9 cellular contexts compared by ENCODE assay signal in genomic region chr11:96188625-96189006, GRCh38.
DNase-seq lines count a peak whose midpoint lies in the region; ATAC-seq, FAIRE-seq and TF ChIP-seq lines count a peak whose summit lies in the region.
"Had no signal": no experiment of that assay in that cellular context is flagged by ENCODE, and none has a peak within 500 bp of the region (broad histone marks: within the 10 kb centered on the region; RNA-seq: fewer than 3 reads in every experiment).

No MANE protein-coding gene starts in this region.

- H3F3A ChIP-seq in neural progenitor cell (ENCODE audit: low read depth), result no peaks in the 10 kb centered on the region

- H3K36me3 Mint-ChIP-seq in neural progenitor cell, result peaks cover 5% of the 10 kb centered on the region

- ATAC-seq in DND-41 (ENCODE audit: insufficient read depth, low read depth) (peak; percentile 77; the same call in 2 of the 3 replicates), GM21515 (IDR thresholded peaks at IDR 0.05; ENCODE audit: unreplicated experiment) (peak; percentile 50)

- H3K79me2 ChIP-seq in DND-41 (ENCODE audit: insufficient read depth, low read length) (no peaks in the 10 kb centered on the region), neural progenitor cell (ENCODE audit: low read depth) (no peaks in the 10 kb centered on the region)

- no peaks in the 10 kb centered on the region for H3K27me3 Mint-ChIP-seq in neural progenitor cell (ENCODE audit: insufficient read depth, low read depth)

- intact Hi-C loops in breast epithelium (cut with DNase I; ENCODE audit: low total_unique reads), result no loop called here
- intact Hi-C loops in lower leg skin (cut with DNase I; ENCODE audit: low total_unique reads), result no loop called here
- intact Hi-C loops in kidney (cut with DNase I), result no loop called here

- WGBS in lower leg skin, 2 donors, result 3 to 4% methylated on average over 1 of the region's 1 CpG

- H3K4me3 ChIP-seq in DND-41 (ENCODE audit: low read depth in 1 of 2, low read length in 2 of 2) (no peak overlapping the region), breast epithelium (no peak overlapping the region), neural progenitor cell (no peak overlapping the region), lower leg skin (ENCODE audit: low read depth, poor library complexity, severe bottlenecking) (no peak overlapping the region), kidney (ENCODE audit: low read length in 2 of 2) (no peak overlapping the region)

- H3K27ac Mint-ChIP-seq in neural progenitor cell, result peak overlapping the region; percentile 18

- H3K27me3 ChIP-seq in DND-41 (ENCODE audit: insufficient read depth, low read length, poor library complexity) (no peaks in the 10 kb centered on the region), breast epithelium (no peaks in the 10 kb centered on the region), neural progenitor cell (no peaks in the 10 kb centered on the region)

- no peak overlapping the region for H3K4me2 ChIP-seq in DND-41 (ENCODE audit: insufficient read depth, low read length)
- H3K4me2 ChIP-seq in neural progenitor cell, result no peak overlapping the region

- no peak for FAIRE-seq in kidney (lab: Jason Lieb, UNC)
- FAIRE-seq: frontal cortex had no signal

- H3K4me3 Mint-ChIP-seq in neural progenitor cell, result no peak overlapping the region

- H3K27ac ChIP-seq in DND-41 (ENCODE audit: low read length), result 0 out of 2 replicates have a peak overlapping the region, but pooled peaks have one; percentile 32
- peak overlapping the region; percentile 82 to 87 for H3K27ac ChIP-seq in breast epithelium
- H3K27ac ChIP-seq in neural progenitor cell, result no peak overlapping the region
- H3K27ac ChIP-seq in kidney (ENCODE audit: low read depth in 2 of 2, low read length in 2 of 2), result no peak overlapping the region

- peaks cover 15% of the 10 kb centered on the region for H3K4me1 ChIP-seq in DND-41 (ENCODE audit: insufficient read depth, low read length)
- peaks cover 0 to 11% of the 10 kb centered on the region in 2 donors for H3K4me1 ChIP-seq in breast epithelium
- peaks cover 2% of the 10 kb centered on the region for H3K4me1 ChIP-seq in neural progenitor cell
- peaks cover 2 to 12% of the 10 kb centered on the region in 2 donors for H3K4me1 ChIP-seq in kidney (ENCODE audit: control insufficient read depth in 1 of 2, insufficient read depth in 1 of 2, low read depth in 1 of 2, low read length in 2 of 2)

- DNase-seq in DND-41, result no peak
- DNase-seq in M059J (ENCODE audit: low read depth), result peak; percentile 59
- no peak for DNase-seq in breast epithelium (ENCODE audit: low spot score in 2 of 2)
- no peak for DNase-seq in neural progenitor cell (ENCODE audit: low spot score)
- no peak for DNase-seq in NCI-H526 (lab: John Stamatoyannopoulos, UW)
- no peak for DNase-seq in lower leg skin (ENCODE audit: low spot score in 2 of 2)
- no peak for DNase-seq in kidney

- TF ChIP-seq POLR2A in breast epithelium (IDR thresholded peaks at IDR 0.05) (no peak), lower leg skin (IDR thresholded peaks at IDR 0.05) (no peak)

- H3K36me3 ChIP-seq in DND-41 (ENCODE audit: insufficient read depth, low read length) (no peaks in the 10 kb centered on the region), breast epithelium (no peaks in the 10 kb centered on the region), neural progenitor cell (no peaks in the 10 kb centered on the region), kidney (ENCODE audit: control insufficient read depth in 1 of 2, insufficient read depth in 2 of 2, low read length in 2 of 2) (no peaks in the 10 kb centered on the region)

- peaks cover 22% of the 10 kb centered on the region for H3K4me1 Mint-ChIP-seq in neural progenitor cell

- H2AFZ ChIP-seq in DND-41 (ENCODE audit: low read depth, low read length), result no peak overlapping the region
- H2AFZ ChIP-seq in neural progenitor cell (replicated peaks), result no peak overlapping the region

- H3K9ac ChIP-seq in DND-41 (ENCODE audit: low read depth, low read length), result no peak overlapping the region
- no peak overlapping the region for H3K9ac ChIP-seq in neural progenitor cell
- H3K9ac ChIP-seq in kidney (ENCODE audit: low read length in 2 of 2), result no peak overlapping the region

- peaks cover 3% of the 10 kb centered on the region for H3K9me3 Mint-ChIP-seq in neural progenitor cell

- no peak for TF ChIP-seq CTCF in DND-41 (IDR thresholded peaks at IDR 0.05; ENCODE audit: borderline replicate concordance, extremely low read depth, low read length, poor library complexity, severe bottlenecking)
- no peak for TF ChIP-seq CTCF in breast epithelium (IDR thresholded peaks at IDR 0.05)
- TF ChIP-seq CTCF in neural progenitor cell (IDR thresholded peaks at IDR 0.05), result no peak
- no peak for TF ChIP-seq CTCF in lower leg skin (IDR thresholded peaks at IDR 0.05)
- no peak for TF ChIP-seq CTCF in kidney (IDR thresholded peaks at IDR 0.05; ENCODE audit: borderline replicate concordance, extremely low read depth, insufficient read depth)

- no peaks in the 10 kb centered on the region for H4K20me1 ChIP-seq in DND-41 (ENCODE audit: insufficient read depth, low read length)
- no peaks in the 10 kb centered on the region for H4K20me1 ChIP-seq in neural progenitor cell (ENCODE audit: low read depth)

- H3K9me3 ChIP-seq in DND-41 (ENCODE audit: insufficient read depth, low read length, severe bottlenecking) (no peaks in the 10 kb centered on the region), breast epithelium (no peaks in the 10 kb centered on the region), neural progenitor cell (ENCODE audit: low read depth) (no peaks in the 10 kb centered on the region), kidney (ENCODE audit: control insufficient read depth in 1 of 2, low read length in 2 of 2) (no peaks in the 10 kb centered on the region)

Comparison
In these comparisons a context has a peak if more than half of its experiments do, and no peak if none do; other contexts are left out.
1. H3K27ac ChIP-seq: peak in DND-41 (single experiment) and breast epithelium (2 of 2); none in neural progenitor cell (single experiment) and kidney (0 of 2).